16 cellular contexts compared by ENCODE assay signal in genomic region chr10:3460420-3461128, GRCh38.
"Had no signal": no experiment of that assay in that cellular context is flagged by ENCODE, and none has a peak within 500 bp of the region (broad histone marks: within the 10 kb centered on the region; RNA-seq: fewer than 3 reads in every experiment).

No MANE protein-coding gene starts in this region.

- FAIRE-seq: astrocyte, TTC549 had no signal

- DNase-seq: activated CD4-positive, alpha-beta T cell treated with anti-CD3 and anti-CD28 coated beads for 36 hours; activated CD4-positive, alpha-beta T cell treated with anti-CD3 and anti-CD28 coated beads, Interleukin-2, amount 50 U/mL, for 48 hours; activated gamma-delta T cell; effector CD8-positive, alpha-beta T cell; mesenchymal stem cell; naive thymus-derived CD8-positive, alpha-beta T cell; ovary; psoas muscle; right cardiac atrium; stimulated activated CD4-positive, alpha-beta T cell treated with anti-CD3 and anti-CD28 coated beads, Interleukin-15, amount 100 ng/mL, for 24 hours; stimulated activated CD4-positive, alpha-beta T cell treated with anti-CD3 and anti-CD28 coated beads, Interleukin-2, amount 100 ng/mL, for 48 hours; stomach had no signal

- ATAC-seq: activated CD4-positive, alpha-beta T cell treated with anti-CD3 and anti-CD28 coated beads for 36 hours; esophagus mucosa; naive thymus-derived CD8-positive, alpha-beta T cell; psoas muscle; right cardiac atrium; WTC11 had no signal
